30 cellular contexts compared by ENCODE assay signal in the genomic region with DNA sequence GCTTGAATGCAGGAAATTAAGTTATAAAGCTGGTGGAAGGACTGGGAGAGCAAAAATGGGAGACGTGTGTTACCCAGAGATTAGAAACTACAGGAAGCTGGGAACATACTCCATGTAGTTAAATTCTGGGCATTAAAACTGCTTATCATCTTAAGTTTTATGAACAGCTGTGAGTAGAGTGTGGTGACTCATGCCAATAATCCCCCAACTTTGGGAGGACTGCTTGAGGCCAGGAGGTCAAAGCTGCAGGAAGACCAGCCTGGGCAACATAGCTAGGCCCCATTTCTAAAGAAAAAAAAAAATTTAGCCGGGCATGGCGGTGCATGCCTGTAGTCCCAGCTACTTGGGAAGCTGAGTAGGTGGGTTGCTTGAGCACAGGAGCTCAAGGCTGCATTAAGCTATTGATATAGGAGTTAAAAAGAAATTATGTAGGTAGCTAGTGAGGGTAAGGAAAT. TPM values are rescaled to one million over a fixed set of nuclear protein-coding genes. Genes with fewer than 3 reads are reported as not detected.
A peak's percentile ranks its signal among the peaks of the same experiment; 100 is the strongest.
DNase-seq lines count a peak whose midpoint lies in the region; ATAC-seq and TF ChIP-seq lines count a peak whose summit lies in the region.
"Had no signal": no experiment of that assay in that cellular context is flagged by ENCODE, and none has a peak within 500 bp of the region (broad histone marks: within the 10 kb centered on the region; RNA-seq: fewer than 3 reads in every experiment).

No MANE protein-coding gene starts in this region.

- no peak overlapping the region for H2BK5ac ChIP-seq in mesenchymal stem cell (ENCODE audit: low read depth, low read length, poor library complexity, severe bottlenecking)

- no peak overlapping the region for H3K9ac ChIP-seq in mesenchymal stem cell (ENCODE audit: low read length)

- H3K79me1 ChIP-seq in mesenchymal stem cell (replicated peaks; ENCODE audit: low read length, poor library complexity, severe bottlenecking), result no peaks in the 10 kb centered on the region

- no peak overlapping the region for H2AFZ ChIP-seq in mesenchymal stem cell (ENCODE audit: low read depth, low read length)

- H2AK5ac ChIP-seq in mesenchymal stem cell (ENCODE audit: low read length, severe bottlenecking), result no peak overlapping the region

- WGBS in body of pancreas, 2 donors, result 36 to 43% methylated on average over 3 of the region's 3 CpGs
- 64% methylated on average over 3 of the region's 3 CpGs for WGBS in mesenchymal stem cell

- H3K27ac ChIP-seq in body of pancreas, result peak overlapping the region in 3 of 4 donors; percentile 9 to 61 (median 47)
- H3K27ac ChIP-seq in mesenchymal stem cell (ENCODE audit: low read length, poor library complexity, severe bottlenecking), result no peak overlapping the region
- H3K27ac ChIP-seq: gastrocnemius medialis, left lung, ovary, right atrium auricular region had no signal

- intact Hi-C loops in body of pancreas (cut with DNase I), result no loop called here
- intact Hi-C loops in mucosa of descending colon (cut with DNase I, micrococcal nuclease), result no loop called here

- H2BK12ac ChIP-seq in mesenchymal stem cell (ENCODE audit: low read length in 2 of 2), result no peak overlapping the region

- no peak overlapping the region for H3K23ac ChIP-seq in mesenchymal stem cell (ENCODE audit: low read length in 2 of 2)

- no peak overlapping the region for H2BK15ac ChIP-seq in mesenchymal stem cell (ENCODE audit: low read depth, poor library complexity, severe bottlenecking)

- H3K4ac ChIP-seq in mesenchymal stem cell (ENCODE audit: low read depth in 1 of 2, low read length in 2 of 2), result no peak overlapping the region

- TF ChIP-seq POLR2A in body of pancreas (IDR thresholded peaks at IDR 0.05), result no peak

- no peak overlapping the region for H3K27ac Mint-ChIP-seq in chondrocyte (ENCODE audit: unreplicated experiment)
- H3K27ac Mint-ChIP-seq: activated CD4-positive, alpha-beta memory T cell treated with anti-CD3 and anti-CD28 coated beads for 36 hours; activated naive CD4-positive, alpha-beta T cell treated with anti-CD3 and anti-CD28 coated beads, Interleukin-2, amount 50 U/mL, for 24 hours; activated T-helper 1 cell treated with anti-CD3 and anti-CD28 coated beads, Interleukin-12 subunit alpha, Interleukin-12 subunit beta, Interleukin-2, Interleukin-4 antibody, amounts not matched to agents 30 ng/mL and 10 ng/mL and 1 ng/mL, durations not matched to agents 14 hours and 24 hours and 36 hours; CD8-positive, alpha-beta T cell; type B pancreatic cell had no signal

- H3K4me3 ChIP-seq in body of pancreas, result no peak overlapping the region
- H3K4me3 ChIP-seq in mucosa of descending colon, result no peak overlapping the region
- H3K4me3 ChIP-seq in mesenchymal stem cell (ENCODE audit: insufficient read depth in 1 of 2, low read depth in 1 of 2, low read length in 2 of 2), result no peak overlapping the region
- H3K4me3 ChIP-seq: gastrocnemius medialis, left lung, ovary, right atrium auricular region had no signal

- H3K4me1 Mint-ChIP-seq in chondrocyte (ENCODE audit: low read depth), result no peaks in the 10 kb centered on the region
- H3K4me1 Mint-ChIP-seq: activated naive CD4-positive, alpha-beta T cell treated with anti-CD3 and anti-CD28 coated beads, Interleukin-2, amount 50 U/mL, for 24 hours had no signal

- H3K9me3 ChIP-seq in body of pancreas (no peaks in the 10 kb centered on the region), mucosa of descending colon (no peaks in the 10 kb centered on the region), mesenchymal stem cell (ENCODE audit: control insufficient read depth, low read length) (peaks cover 5% of the 10 kb centered on the region)
- H3K9me3 ChIP-seq: gastrocnemius medialis, ovary had no signal

- H3K36me3 Mint-ChIP-seq in chondrocyte (ENCODE audit: low read depth), result peaks cover 4% of the 10 kb centered on the region
- H3K36me3 Mint-ChIP-seq: activated CD4-positive, alpha-beta memory T cell treated with anti-CD3 and anti-CD28 coated beads for 36 hours; activated naive CD4-positive, alpha-beta T cell treated with anti-CD3 and anti-CD28 coated beads, Interleukin-2, amount 50 U/mL, for 24 hours; CD8-positive, alpha-beta T cell; type B pancreatic cell had no signal

- H3K36me3 ChIP-seq in body of pancreas (replicated peaks in 1 of 2; ENCODE audit: insufficient read depth in 1 of 2, low read depth in 2 of 2) (no peaks in the 10 kb centered on the region), mucosa of descending colon (ENCODE audit: low read depth) (no peaks in the 10 kb centered on the region), mesenchymal stem cell (ENCODE audit: control insufficient read depth in 1 of 2, insufficient read depth in 2 of 2, low read depth in 1 of 2, low read length in 2 of 2) (no peaks in the 10 kb centered on the region)
- H3K36me3 ChIP-seq: gastrocnemius medialis, left lung, ovary, right atrium auricular region had no signal

- no peak overlapping the region for H3K4me2 ChIP-seq in mesenchymal stem cell (ENCODE audit: low read length, poor library complexity, severe bottlenecking)

- H4K8ac ChIP-seq in mesenchymal stem cell (ENCODE audit: low read length), result no peak overlapping the region

- DNase-seq in CMK (ENCODE audit: low read depth) (peak; percentile 62), NCI-H226 (peak; percentile 26), body of pancreas (no peak), mucosa of descending colon (no peak), chondrocyte (ENCODE audit: low spot score) (no peak), mesenchymal stem cell (no peak), SIG-M5 (lab: John Stamatoyannopoulos, UW) (no peak)
- DNase-seq: activated CD4-positive, alpha-beta memory T cell treated with anti-CD3 and anti-CD28 coated beads for 36 hours; activated CD4-positive, CD25-positive, alpha-beta regulatory T cell; activated CD8-positive, alpha-beta memory T cell treated with anti-CD3 and anti-CD28 coated beads, Interleukin-2, amount 50 U/mL, for 4 hours; CD8-positive, alpha-beta T cell; DMS153; gastrocnemius medialis; GDM1; hippocampal formation; left lung; midbrain; NCI-H2107; NCI-H446; ovary; PC-3; stimulated activated CD4-positive, alpha-beta T cell treated with anti-CD3 and anti-CD28 coated beads, Interleukin-2, amount 100 ng/mL, for 48 hours; substantia nigra; T-helper 2 cell had no signal

- ATAC-seq in body of pancreas, result peak; percentile 51
- peak; percentile 73 for ATAC-seq in mucosa of descending colon
- no peak for ATAC-seq in GM21381 (IDR thresholded peaks at IDR 0.05; ENCODE audit: unreplicated experiment)
- ATAC-seq: CD8-positive, alpha-beta T cell; gastrocnemius medialis; left lung; PC-3 had no signal

- H4K91ac ChIP-seq in mesenchymal stem cell (ENCODE audit: low read length), result no peak overlapping the region

- no peak overlapping the region for H3K14ac ChIP-seq in mesenchymal stem cell (ENCODE audit: low read length in 2 of 2)

- H3K27me3 Mint-ChIP-seq in chondrocyte (ENCODE audit: low read depth), result peaks cover 13% of the 10 kb centered on the region
- H3K27me3 Mint-ChIP-seq: type B pancreatic cell had no signal

- H3K18ac ChIP-seq in mesenchymal stem cell (ENCODE audit: low read depth in 1 of 2, low read length in 2 of 2), result no peak overlapping the region

- H3K9me3 Mint-ChIP-seq in chondrocyte (ENCODE audit: low read depth), result peaks cover 10% of the 10 kb centered on the region
- H3K9me3 Mint-ChIP-seq: activated CD4-positive, alpha-beta memory T cell treated with anti-CD3 and anti-CD28 coated beads for 36 hours; activated naive CD4-positive, alpha-beta T cell treated with anti-CD3 and anti-CD28 coated beads, Interleukin-2, amount 50 U/mL, for 24 hours; CD8-positive, alpha-beta T cell had no signal

- peaks cover 26% of the 10 kb centered on the region for H3K4me1 ChIP-seq in body of pancreas
- no peaks in the 10 kb centered on the region for H3K4me1 ChIP-seq in mucosa of descending colon (ENCODE audit: low read depth)
- H3K4me1 ChIP-seq in mesenchymal stem cell (ENCODE audit: control insufficient read depth, insufficient read depth, low read depth, low read length), result no peaks in the 10 kb centered on the region
- H3K4me1 ChIP-seq: gastrocnemius medialis, left lung, right atrium auricular region had no signal

- H3K27me3 ChIP-seq in body of pancreas, result no peaks in the 10 kb centered on the region
- H3K27me3 ChIP-seq in mesenchymal stem cell (ENCODE audit: control insufficient read depth in 1 of 2, insufficient read depth in 1 of 2, low read length in 2 of 2), result peaks cover 14 to 33% of the 10 kb centered on the region in 2 experiments
- H3K27me3 ChIP-seq: left lung, ovary, right atrium auricular region had no signal

- TF ChIP-seq CTCF in body of pancreas (IDR thresholded peaks at IDR 0.05) (no peak), mucosa of descending colon (IDR thresholded peaks at IDR 0.05) (no peak), chondrocyte (IDR thresholded peaks at IDR 0.05) (no peak)

- H2BK120ac ChIP-seq in mesenchymal stem cell (ENCODE audit: low read depth, low read length), result no peak overlapping the region

- no peak overlapping the region for H3K4me3 Mint-ChIP-seq in chondrocyte (ENCODE audit: unreplicated experiment)
- H3K4me3 Mint-ChIP-seq: activated CD4-positive, alpha-beta memory T cell treated with anti-CD3 and anti-CD28 coated beads for 36 hours; activated naive CD4-positive, alpha-beta T cell treated with anti-CD3 and anti-CD28 coated beads, Interleukin-2, amount 50 U/mL, for 24 hours; activated T-helper 1 cell treated with anti-CD3 and anti-CD28 coated beads, Interleukin-12 subunit alpha, Interleukin-12 subunit beta, Interleukin-2, Interleukin-4 antibody, amounts not matched to agents 30 ng/mL and 10 ng/mL and 1 ng/mL, durations not matched to agents 14 hours and 24 hours and 36 hours; CD8-positive, alpha-beta T cell; nephron; type B pancreatic cell had no signal

RNA-seq across cellular contexts. Expression of gene SEPHS1, which starts 56.2 kb away (rescaled TPM):
- 10 to 100 TPM; 17.6 to 21.8 TPM for total RNA-seq in body of pancreas
- total RNA-seq in mucosa of descending colon, result 10 to 100 TPM; 32.3 to 40.3 (median 36.6) TPM
- 48.4 to 52.9 TPM (median 48.7 TPM) in 3 replicates for total RNA-seq in chondrocyte
- 33.7 TPM for polyA plus RNA-seq in mesenchymal stem cell (2013, experiment 1 of 2)
- 34.2 TPM for polyA plus RNA-seq in mesenchymal stem cell (2013, experiment 2 of 2)

Comparison
In these comparisons a context has a peak if more than half of its experiments do, and no peak if none do; other contexts are left out.
1. DNase-seq: peak in CMK (single experiment) and NCI-H226 (single experiment); none in body of pancreas (0 of 4), mucosa of descending colon (0 of 3), chondrocyte (single experiment), mesenchymal stem cell (single experiment) and SIG-M5 (single experiment).